Comparison of ENCODE assay signal across 15 cellular contexts in genomic region chr2:122707224-122707824, GRCh38.
DNase-seq lines count a peak whose midpoint lies in the region; ATAC-seq, FAIRE-seq and TF ChIP-seq lines count a peak whose summit lies in the region.
"Had no signal": no experiment of that assay in that cellular context is flagged by ENCODE, and none has a peak within 500 bp of the region (broad histone marks: within the 10 kb centered on the region; RNA-seq: fewer than 3 reads in every experiment).

No MANE protein-coding gene starts in this region.

- no peaks in the 10 kb centered on the region for H3K27me3 ChIP-seq in GM23248 (replicated peaks; ENCODE audit: insufficient read depth)
- H3K27me3 ChIP-seq: SJSA1, tibial artery had no signal

- H3K9me2 ChIP-seq in GM23248 (ENCODE audit: insufficient read depth) = no peaks in the 10 kb centered on the region

- H3F3A ChIP-seq in GM23248 (ENCODE audit: insufficient read depth) = no peaks in the 10 kb centered on the region

- no peak overlapping the region for H3K27ac ChIP-seq in GM23248
- H3K27ac ChIP-seq: SJSA1, tibial artery had no signal

- H3K4me2 ChIP-seq in GM23248 (ENCODE audit: unreplicated experiment) = no peak overlapping the region

- FAIRE-seq in RCC 7860 (lab: Jason Lieb, UNC) = no peak

- H3K9ac ChIP-seq in GM23248 = no peak overlapping the region

- WGBS in GM23248 (ENCODE audit: low coverage in 1 of 2, low lambda C conversion rate in 2 of 2, missing lambda C conversion rate in 2 of 2), 2 experiments = 10 to 29% methylated on average over 1 of the region's 1 CpG

- TF ChIP-seq CTCF in GM13977 (IDR thresholded peaks at IDR 0.05; ENCODE audit: extremely low read depth, insufficient read depth, missing control alignments) = no peak

- H3K36me3 ChIP-seq in GM23248 (ENCODE audit: low read depth) = no peaks in the 10 kb centered on the region
- H3K36me3 ChIP-seq: SJSA1, tibial artery had no signal

- H3K9me3 ChIP-seq in GM23248 (ENCODE audit: low read depth) = no peaks in the 10 kb centered on the region
- H3K9me3 ChIP-seq: SJSA1 had no signal

- in situ Hi-C loops in GM13977 (cut with MboI; ENCODE audit: low pct_unique_long_range_greater_than_20kb, low sequenced_read_pairs, unreplicated experiment) (no loop called here), GM23248 (cut with MboI) (no loop called here)

- ATAC-seq in GM19463 (IDR thresholded peaks at IDR 0.05; ENCODE audit: unreplicated experiment) (peak; percentile 60), HG02973 (IDR thresholded peaks at IDR 0.05; ENCODE audit: unreplicated experiment) (peak; percentile 58)
- ATAC-seq: right cardiac atrium had no signal

- no peak overlapping the region for H2AFZ ChIP-seq in GM23248

- no peaks in the 10 kb centered on the region for H3K4me1 ChIP-seq in GM23248 (ENCODE audit: insufficient read depth)
- H3K4me1 ChIP-seq: SJSA1, tibial artery had no signal

- no peak overlapping the region for H3K4me3 ChIP-seq in GM23248
- H3K4me3 ChIP-seq: SJSA1, tibial artery had no signal

- DNase-seq in GM13977 (ENCODE audit: low spot score) = peak; percentile 38
- DNase-seq in RCC 7860 (ENCODE audit: low spot score) = peak; percentile 94
- DNase-seq in activated naive CD4-positive, alpha-beta T cell treated with Interleukin-2 at 50 U/mL for 16 hours = no peak
- DNase-seq in GM23248 = no peak
- DNase-seq in NCI-H2227 treated with DMSO at 0.1 percent for 48 hours (lab: John Stamatoyannopoulos, UW) = no peak
- no peak for DNase-seq in NCI-H748 treated with DMSO at 0.1 percent for 48 hours (lab: John Stamatoyannopoulos, UW)
- DNase-seq: activated CD4-positive, alpha-beta T cell treated with anti-CD3 and anti-CD28 coated beads, Interleukin-2, amount 10 ng/mL, durations not matched to agents 24 days and 14 days; effector CD4-positive, alpha-beta T cell; head of caudate nucleus; NCI-H446; right cardiac atrium; tibial artery had no signal

- no peaks in the 10 kb centered on the region for H3K79me2 ChIP-seq in GM23248 (ENCODE audit: insufficient read depth)

- H4K20me1 ChIP-seq in GM23248 (ENCODE audit: insufficient read depth) = no peaks in the 10 kb centered on the region

Comparison
In these comparisons a context has a peak if more than half of its experiments do, and no peak if none do; other contexts are left out.
1. DNase-seq: peak in GM13977 (single experiment) and RCC 7860 (single experiment); none in activated naive CD4-positive, alpha-beta T cell treated with Interleukin-2 at 50 U/mL for 16 hours (single experiment), GM23248 (single experiment), NCI-H2227 treated with DMSO at 0.1 percent for 48 hours (single experiment) and NCI-H748 treated with DMSO at 0.1 percent for 48 hours (single experiment).